8 cellular contexts compared by ENCODE assay signal in the genomic region with DNA sequence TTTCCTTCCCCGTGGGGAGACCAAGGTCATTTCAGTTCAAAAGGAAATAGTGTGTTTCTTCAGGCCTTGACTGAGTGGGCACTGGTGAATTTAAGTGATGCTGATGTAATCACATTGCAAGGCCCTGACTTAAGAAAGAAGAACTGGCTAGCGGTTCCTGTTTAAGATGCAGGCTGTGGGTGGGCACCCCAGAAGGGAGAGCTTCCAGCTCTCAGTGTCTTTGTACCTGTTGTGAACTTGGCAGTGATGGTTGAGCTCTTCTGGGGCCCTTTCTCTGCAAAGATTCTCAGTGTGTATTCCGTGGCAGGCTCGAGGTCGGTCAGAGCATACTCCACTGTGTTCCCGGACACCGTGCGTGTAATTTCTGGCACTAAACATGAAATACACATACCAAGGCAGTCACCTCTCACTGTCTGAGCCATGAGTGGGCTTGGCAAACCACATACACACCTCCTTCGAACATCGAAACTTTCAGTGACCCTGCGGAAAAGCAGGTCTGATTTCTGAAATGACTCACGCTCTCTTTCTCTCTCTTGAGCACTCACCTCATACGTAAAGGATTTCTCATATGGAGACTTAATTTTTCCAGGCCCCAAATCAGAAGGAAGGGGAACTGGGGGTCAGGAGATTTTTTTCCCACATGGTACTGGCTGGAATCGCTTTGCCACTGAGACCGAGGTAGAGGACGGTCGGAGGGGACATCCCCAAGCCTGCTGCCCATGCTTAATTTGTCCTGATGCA.
DNase-seq lines count a peak whose midpoint lies in the region; ATAC-seq and TF ChIP-seq lines count a peak whose summit lies in the region.
"Had no signal": no experiment of that assay in that cellular context is flagged by ENCODE, and none has a peak within 500 bp of the region (broad histone marks: within the 10 kb centered on the region; RNA-seq: fewer than 3 reads in every experiment).

No MANE protein-coding gene starts in this region.

- TF ChIP-seq CTCF in HFFc6 (IDR thresholded peaks at IDR 0.05), result no peak

- H3K36me3 ChIP-seq in rectal smooth muscle tissue (ENCODE audit: control insufficient read depth, insufficient read depth, low read length), result peaks cover 2% of the 10 kb centered on the region

- H3K27ac Mint-ChIP-seq in HFFc6, result peak overlapping the region; percentile 57
- H3K27ac Mint-ChIP-seq in central memory CD8-positive, alpha-beta T cell (ENCODE audit: low read depth), result peak overlapping the region; percentile 52

- ATAC-seq in GM18858 (IDR thresholded peaks at IDR 0.05; ENCODE audit: unreplicated experiment), result peak; percentile 83
- ATAC-seq in central memory CD8-positive, alpha-beta T cell (replicated peaks; ENCODE audit: extremely low read depth, poor library complexity, severe bottlenecking), result no peak

- H3K36me3 Mint-ChIP-seq in HFFc6 (ENCODE audit: low read depth), result peaks cover 74% of the 10 kb centered on the region
- no peaks in the 10 kb centered on the region for H3K36me3 Mint-ChIP-seq in central memory CD8-positive, alpha-beta T cell (ENCODE audit: insufficient read depth)

- peaks cover 33% of the 10 kb centered on the region for H3K4me1 Mint-ChIP-seq in HFFc6 (ENCODE audit: low read depth)
- H3K4me1 Mint-ChIP-seq in central memory CD8-positive, alpha-beta T cell, result peaks cover 12% of the 10 kb centered on the region

- DNase-seq in HFFc6, result no peak
- DNase-seq in NOMO-1 treated with dmso at 0.1 percent for 144 hours (lab: John Stamatoyannopoulos, UW; ENCODE audit: unreplicated experiment), result peak; percentile 6
- DNase-seq in central memory CD8-positive, alpha-beta T cell (ENCODE audit: low spot score in 2 of 2), result no peak
- DNase-seq in DMS53 (lab: John Stamatoyannopoulos, UW), result no peak
- no peak for DNase-seq in NCI-H510A (lab: John Stamatoyannopoulos, UW)
- DNase-seq: psoas muscle had no signal

- H3K27ac ChIP-seq in rectal smooth muscle tissue (ENCODE audit: low read depth, low read length), result peak overlapping the region; percentile 86
- H3K27ac ChIP-seq: psoas muscle had no signal

- H3K9ac ChIP-seq in rectal smooth muscle tissue (ENCODE audit: low read length), result no peak overlapping the region

- no peak overlapping the region for H3K4me3 Mint-ChIP-seq in HFFc6
- peak overlapping the region; percentile 5 for H3K4me3 Mint-ChIP-seq in central memory CD8-positive, alpha-beta T cell

- H3K27me3 ChIP-seq in rectal smooth muscle tissue (ENCODE audit: control insufficient read depth, insufficient read depth, low read length), result no peaks in the 10 kb centered on the region

- H3K4me3 ChIP-seq in rectal smooth muscle tissue (ENCODE audit: low read length), result no peak overlapping the region
- H3K4me3 ChIP-seq: psoas muscle had no signal

- no peaks in the 10 kb centered on the region; the same call in 1 of the 2 replicates for H3K27me3 Mint-ChIP-seq in HFFc6 (ENCODE audit: insufficient read depth)
- H3K27me3 Mint-ChIP-seq in central memory CD8-positive, alpha-beta T cell, result no peaks in the 10 kb centered on the region

- peaks cover 53% of the 10 kb centered on the region for H3K4me1 ChIP-seq in rectal smooth muscle tissue (ENCODE audit: control insufficient read depth, insufficient read depth, low read length)
- H3K4me1 ChIP-seq: psoas muscle had no signal

- H3K9me3 Mint-ChIP-seq in HFFc6, result no peaks in the 10 kb centered on the region
- H3K9me3 Mint-ChIP-seq in central memory CD8-positive, alpha-beta T cell, result no peaks in the 10 kb centered on the region
